Comparison of ENCODE assay signal across 15 cellular contexts in the genomic region with DNA sequence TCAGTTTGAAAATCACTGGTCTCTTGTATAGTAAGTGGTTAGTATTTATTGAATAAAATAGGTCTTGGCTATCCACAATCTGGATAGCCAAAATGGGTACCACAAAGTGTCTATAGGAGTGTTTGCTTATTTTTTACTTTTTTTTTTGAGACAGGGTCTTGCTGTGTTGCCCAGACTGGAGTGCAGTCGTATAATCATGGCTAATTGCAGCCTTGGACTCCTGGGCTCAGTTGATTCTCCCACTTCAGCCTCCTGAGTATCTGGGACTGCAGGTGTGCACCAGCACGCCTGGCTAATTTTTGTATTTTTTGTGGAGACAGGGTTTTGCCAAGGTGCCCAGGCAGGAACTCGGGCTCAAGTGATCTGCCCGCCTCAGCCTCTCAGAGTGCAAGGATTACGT.
"Had no signal": no experiment of that assay in that cellular context is flagged by ENCODE, and none has a peak within 500 bp of the region (broad histone marks: within the 10 kb centered on the region; RNA-seq: fewer than 3 reads in every experiment).

No MANE protein-coding gene starts in this region.

- H3K36me3 ChIP-seq: uterus had no signal

- H3K27me3 ChIP-seq: ascending aorta, esophagus squamous epithelium, uterus had no signal

- H3K27ac Mint-ChIP-seq: T-helper 1 cell treated with Interleukin-12 subunit alpha and Interleukin-12 subunit beta and Interleukin-4 antibody, amounts not matched to agents 30 μg/mL and 1 μg/mL, for 36 hours had no signal

- ATAC-seq: left colon; natural killer cell; psoas muscle; sciatic nerve; stimulated activated naive CD8-positive, alpha-beta T cell treated with anti-CD3 and anti-CD28 coated beads, Interleukin-15, Interleukin-2, amounts not matched to agents 100 U/mL and 50 U/mL, for 24 hours had no signal

- H3K27ac ChIP-seq: ascending aorta, esophagus squamous epithelium, psoas muscle, thoracic aorta, uterus had no signal

- DNase-seq: activated CD4-positive, CD25-positive, alpha-beta regulatory T cell; activated gamma-delta T cell; esophagus squamous epithelium; foreskin fibroblast; left colon; natural killer cell; occipital lobe; psoas muscle; stimulated activated naive CD8-positive, alpha-beta T cell treated with anti-CD3 and anti-CD28 coated beads, Interleukin-15, Interleukin-2, amounts not matched to agents 100 U/mL and 50 U/mL, for 24 hours; uterus had no signal

- H3K4me3 ChIP-seq: esophagus squamous epithelium, lung, psoas muscle, thoracic aorta, uterus had no signal

- H3K4me1 ChIP-seq: uterus had no signal
